In the genomic region with DNA sequence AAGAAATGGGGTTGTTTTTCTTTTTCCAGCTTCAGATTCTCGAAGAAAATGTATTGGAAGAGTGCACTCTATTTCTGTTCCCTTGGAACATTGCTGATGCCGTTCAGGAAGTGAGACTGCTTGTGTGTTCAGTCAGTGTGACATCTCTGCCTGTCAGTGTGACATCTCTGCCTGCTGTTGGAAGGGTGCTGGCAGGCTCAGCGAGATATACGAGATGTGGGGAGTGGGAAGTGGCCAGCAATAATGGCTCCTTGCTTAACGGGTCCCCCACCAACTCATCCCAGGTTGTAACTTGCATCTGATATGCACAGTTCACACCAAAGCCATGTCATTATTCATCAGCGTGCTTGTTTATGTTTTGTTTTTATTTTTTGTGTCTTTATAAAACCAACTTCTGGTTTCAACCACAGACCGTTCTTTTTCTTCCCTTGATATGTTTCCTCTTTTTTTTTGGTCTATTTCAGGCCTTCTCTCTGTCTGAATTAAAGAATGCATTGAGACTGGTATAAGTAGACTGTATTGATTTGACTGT, we compare ENCODE assay signal across 8 cellular contexts.
DNase-seq lines count a peak whose midpoint lies in the region; ATAC-seq, FAIRE-seq and TF ChIP-seq lines count a peak whose summit lies in the region.

No MANE protein-coding gene starts in this region.

- FAIRE-seq in GM12892 (lab: Jason Lieb, UNC) = peak; percentile 94

- no peaks in the 10 kb centered on the region for H3K9me3 ChIP-seq in MG63

- no peak for DNase-seq in GM12892 (ENCODE audit: insufficient read length)
- DNase-seq in NAMALWA (ENCODE audit: low spot score) = peak; percentile 71
- DNase-seq in midbrain (lab: John Stamatoyannopoulos, UW) = peak; percentile 43
- DNase-seq in NCI-H2107 treated with DMSO at 0.1 percent for 48 hours (lab: John Stamatoyannopoulos, UW; ENCODE audit: unreplicated experiment) = no peak
- no peak for DNase-seq in dermis blood vessel endothelial cell
- DNase-seq in MG63 = no peak
- DNase-seq in HT-29 (ENCODE audit: low spot score) = no peak

- H3K36me3 ChIP-seq in MG63 = peaks cover 24% of the 10 kb centered on the region

- H3K27me3 ChIP-seq in MG63 = no peaks in the 10 kb centered on the region

- no peak for TF ChIP-seq POLR2A in GM12892 (IDR thresholded peaks at IDR 0.05; ENCODE audit: low read depth, low read length)

- H3K4me3 ChIP-seq in MG63 = no peak overlapping the region

- peak; percentile 57 for ATAC-seq in GM21526 (IDR thresholded peaks at IDR 0.05; ENCODE audit: low FRiP score, unreplicated experiment)

Comparison
In these comparisons a context has a peak if more than half of its experiments do, and no peak if none do; other contexts are left out.
1. DNase-seq: peak in NAMALWA (single experiment) and midbrain (single experiment); none in GM12892 (single experiment), NCI-H2107 treated with DMSO at 0.1 percent for 48 hours (single experiment), dermis blood vessel endothelial cell (single experiment), MG63 (single experiment) and HT-29 (single experiment).